ENCODE assay signal across 23 cellular contexts in the genomic region with DNA sequence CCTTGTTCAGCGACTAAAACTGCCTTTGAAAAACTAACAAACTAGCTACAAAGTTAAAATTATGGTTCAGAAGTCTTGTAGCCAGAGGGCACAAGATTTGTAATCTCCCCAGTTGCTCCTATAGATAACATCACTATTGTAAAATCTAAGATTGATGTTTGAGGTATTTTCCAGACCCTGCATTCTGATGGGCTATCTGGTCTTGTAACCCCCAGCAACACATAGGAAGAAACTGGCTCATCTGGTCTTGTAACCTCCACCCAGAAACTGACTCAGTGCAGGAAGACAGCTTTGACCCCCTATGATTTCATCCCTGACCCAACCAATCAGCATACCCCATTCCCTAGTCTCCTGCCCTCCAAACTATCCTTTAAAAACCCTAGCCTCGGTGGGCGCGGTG. TPM values are rescaled to one million over a fixed set of nuclear protein-coding genes. Genes with fewer than 3 reads are reported as not detected.
A peak's percentile ranks its signal among the peaks of the same experiment; 100 is the strongest.
DNase-seq lines count a peak whose midpoint lies in the region; ATAC-seq and TF ChIP-seq lines count a peak whose summit lies in the region.
"Had no signal": no experiment of that assay in that cellular context is flagged by ENCODE, and none has a peak within 500 bp of the region (broad histone marks: within the 10 kb centered on the region; RNA-seq: fewer than 3 reads in every experiment).

No MANE protein-coding gene starts in this region.

- no peak overlapping the region for H3K23ac ChIP-seq in trophoblast cell (ENCODE audit: low read length)

- intact Hi-C loops in PC-3 (cut with micrococcal nuclease): no loop called here

- CTCF ChIA-PET in PC-3 (lab: Charles Lee): no interaction called here

- no peak overlapping the region for H4K8ac ChIP-seq in trophoblast cell (ENCODE audit: low read depth, low read length)

- H3K79me1 ChIP-seq in trophoblast cell (ENCODE audit: low read length): peaks cover 2% of the 10 kb centered on the region

- H3K4me2 ChIP-seq in PC-3 (ENCODE audit: low read length): no peak overlapping the region
- H3K4me2 ChIP-seq in trophoblast cell (ENCODE audit: low read length): peak overlapping the region; percentile 31
- H3K4me2 ChIP-seq: BLaER1 treated with 17β-estradiol and CSF1 and Interleukin-3, amounts not matched to agents 10 nM and 100 nM had no signal

- no peaks in the 10 kb centered on the region for H3F3A ChIP-seq in PC-3 (ENCODE audit: low read length, unreplicated experiment)

- H2AFZ ChIP-seq in PC-3 (ENCODE audit: low read length) (no peak overlapping the region), trophoblast cell (ENCODE audit: insufficient read depth, low read length, poor library complexity) (no peak overlapping the region)

- H3K9ac ChIP-seq in PC-3 (ENCODE audit: low read length): no peak overlapping the region
- no peak overlapping the region for H3K9ac ChIP-seq in trophoblast cell (ENCODE audit: low read length)
- H3K9ac ChIP-seq: BLaER1 treated with 17β-estradiol and CSF1 and Interleukin-3, amounts not matched to agents 10 nM and 100 nM had no signal

- WGBS in trophoblast cell (ENCODE audit: extremely low coverage, insufficient coverage, insufficient read length): no CpG with 5 or more reads among the region's 4 CpGs

- no peak overlapping the region for H4K12ac ChIP-seq in trophoblast cell (ENCODE audit: low read depth, low read length)

- POLR2A ChIA-PET in PC-3 (lab: Charles Lee; ENCODE audit: unreplicated experiment): no interaction called here

- no peak overlapping the region for H3K18ac ChIP-seq in trophoblast cell (ENCODE audit: low read length)

- H3K4me3 ChIP-seq in PC-3 (ENCODE audit: low read length) (no peak overlapping the region), epithelial cell of esophagus (ENCODE audit: low read length) (no peak overlapping the region), trophoblast cell (ENCODE audit: low read depth, low read length) (no peak overlapping the region)
- H3K4me3 ChIP-seq: BLaER1 treated with 17β-estradiol and CSF1 and Interleukin-3, amounts not matched to agents 10 nM and 100 nM; HAP-1 had no signal

- H2BK5ac ChIP-seq in trophoblast cell (ENCODE audit: low read depth, low read length, poor library complexity): no peak overlapping the region

- TF ChIP-seq CTCF in PC-3 (conservative IDR thresholded peaks at IDR 0.05; ENCODE audit: low read depth, low read length): no peak
- no peak for TF ChIP-seq CTCF in epithelial cell of esophagus (IDR thresholded peaks at IDR 0.05; ENCODE audit: insufficient read depth, low read depth, low read length, missing control alignments)

- H3K9me2 ChIP-seq in PC-3 (replicated peaks; ENCODE audit: low read length): no peaks in the 10 kb centered on the region

- H3K36me3 ChIP-seq in PC-3 (ENCODE audit: low read depth, low read length) (no peaks in the 10 kb centered on the region), trophoblast cell (ENCODE audit: control insufficient read depth in 1 of 2, insufficient read depth in 2 of 2, low read length in 2 of 2) (peaks cover 0 to 2% of the 10 kb centered on the region in 2 experiments)
- H3K36me3 ChIP-seq: BE2C; BLaER1 treated with 17β-estradiol and CSF1 and Interleukin-3, amounts not matched to agents 10 nM and 100 nM; HAP-1 had no signal

- H4K20me1 ChIP-seq in PC-3 (ENCODE audit: low read length): no peaks in the 10 kb centered on the region
- H4K20me1 ChIP-seq: BLaER1 treated with 17β-estradiol and CSF1 and Interleukin-3, amounts not matched to agents 10 nM and 100 nM had no signal

- no peak overlapping the region for H3K14ac ChIP-seq in trophoblast cell (ENCODE audit: low read length)

- H3K27ac ChIP-seq in PC-3 (ENCODE audit: low read length) (no peak overlapping the region), trophoblast cell (ENCODE audit: low read depth, low read length) (peak overlapping the region; percentile 56)
- H3K27ac ChIP-seq: 22Rv1; BLaER1 treated with 17β-estradiol and CSF1 and Interleukin-3, amounts not matched to agents 10 nM and 100 nM had no signal

- H3K79me2 ChIP-seq in PC-3 (ENCODE audit: low read length) (no peaks in the 10 kb centered on the region), trophoblast cell (ENCODE audit: control insufficient read depth, insufficient read depth, low read length, poor library complexity) (no peaks in the 10 kb centered on the region)

- no peak overlapping the region for H4K91ac ChIP-seq in trophoblast cell (ENCODE audit: low read depth, low read length)

- no peaks in the 10 kb centered on the region for H3K27me3 ChIP-seq in PC-3 (ENCODE audit: low read length)
- H3K27me3 ChIP-seq in trophoblast cell (ENCODE audit: insufficient read depth, low read length): no peaks in the 10 kb centered on the region
- H3K27me3 ChIP-seq: BE2C; BLaER1 treated with 17β-estradiol and CSF1 and Interleukin-3, amounts not matched to agents 10 nM and 100 nM had no signal

- H3K9me3 ChIP-seq in PC-3 (ENCODE audit: low read length): 0 out of 2 replicates have a peak, but pooled peaks cover 4% of the 10 kb centered on the region
- H3K9me3 ChIP-seq in trophoblast cell (ENCODE audit: insufficient read depth, low read depth, low read length): no peaks in the 10 kb centered on the region
- H3K9me3 ChIP-seq: BE2C had no signal

- H3K4me1 ChIP-seq in PC-3 (ENCODE audit: insufficient read depth, low read length) (no peaks in the 10 kb centered on the region), trophoblast cell (ENCODE audit: control insufficient read depth in 1 of 2, insufficient read depth in 2 of 2, low read length in 2 of 2) (peaks cover 5 to 9% of the 10 kb centered on the region in 2 experiments)
- H3K4me1 ChIP-seq: BE2C had no signal

- H3K4ac ChIP-seq in trophoblast cell (ENCODE audit: low read depth, low read length): no peak overlapping the region

- ATAC-seq in PC-3 (no peak), GM19328 (IDR thresholded peaks at IDR 0.05; ENCODE audit: unreplicated experiment) (no peak)

- no peak overlapping the region for H2AK5ac ChIP-seq in trophoblast cell (ENCODE audit: low read length)

- H2BK120ac ChIP-seq in trophoblast cell (ENCODE audit: insufficient read depth, low read length, poor library complexity): no peak overlapping the region

- no peak overlapping the region for H2BK12ac ChIP-seq in trophoblast cell (ENCODE audit: low read length)

- DNase-seq in ELF-1 (ENCODE audit: low read depth, low spot score) (peak; percentile 11), PC-3 (peak; percentile 21), epithelial cell of esophagus (ENCODE audit: low read depth) (peak; percentile 11), trophoblast cell (peak; percentile 83 to 96), HK-2 (ENCODE audit: unreplicated experiment) (no peak), epidermal melanocyte (ENCODE audit: insufficient read length, low spot score) (no peak)
- no peak for DNase-seq in NK-92 treated with Interleukin-12 subunit alpha and Interleukin-12 subunit beta, amount 100 ng/mL, for 24 hours (lab: John Stamatoyannopoulos, UW)
- DNase-seq: AML-193; BE2C; CD4-positive, alpha-beta T cell; CD8-positive, alpha-beta memory T cell; DMS 273 treated with DMSO at 0.1 percent for 48 hours; DMS79; EL; GOT3; HFFc6 had no signal

- no TSS peak for BruUV-seq in PC-3 (replicated peaks; lab: Mats Ljungman, UMichigan)

RNA-seq across cellular contexts. Expression of gene CHCT1, which starts 12.3 kb away (rescaled TPM):
- not detected in 2 replicates for total RNA-seq in PC-3 (2014; rRNA removed)
- polyA plus RNA-seq in trophoblast cell (2013): 0.04 TPM in 1 of 2 replicates, not detected in the other
- total RNA-seq: CD4-positive, alpha-beta T cell; G401; HFFc6 had no signal
- polyA plus RNA-seq: AG04450; CD14-positive monocyte; CD8-positive, alpha-beta memory T cell had no signal

RNA-seq across cellular contexts. Expression of gene USP32, which starts 18.1 kb away (rescaled TPM):
- total RNA-seq in PC-3 (2014; rRNA removed): 34.0 and 34.1 TPM in 2 replicates
- polyA plus RNA-seq in trophoblast cell (2013): 18.3 and 19.1 TPM in 2 replicates

Comparison
In these comparisons a context has a peak if more than half of its experiments do, and no peak if none do; other contexts are left out.
1. DNase-seq: peak in ELF-1 (single experiment), PC-3 (single experiment), epithelial cell of esophagus (single experiment) and trophoblast cell (2 of 2); none in HK-2 (single experiment), epidermal melanocyte (single experiment) and NK-92 treated with Interleukin-12 subunit alpha and Interleukin-12 subunit beta, amount 100 ng/mL, for 24 hours (single experiment).